ENCODE assay signal across 11 cellular contexts in the genomic region with DNA sequence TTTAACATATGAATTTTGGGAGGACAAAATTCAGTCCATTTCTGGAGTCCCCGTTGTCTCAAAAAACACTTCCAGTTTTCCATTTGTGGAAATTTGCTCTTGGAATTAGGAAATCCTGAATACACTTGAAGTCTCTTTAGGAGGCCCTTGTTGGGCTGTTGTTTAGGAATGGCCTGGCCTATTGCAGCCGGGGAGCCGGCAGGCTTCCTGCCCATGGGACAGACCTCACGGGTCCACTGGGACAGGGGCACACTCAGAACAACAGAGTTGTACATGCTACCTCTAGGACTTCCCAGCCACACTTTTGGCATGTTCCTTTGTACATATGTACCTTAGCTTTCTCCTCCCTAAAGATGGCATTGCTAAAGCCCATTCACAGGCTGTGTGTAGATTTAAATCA. TPM values are rescaled to one million over a fixed set of nuclear protein-coding genes. Genes with fewer than 3 reads are reported as not detected.
"Had no signal": no experiment of that assay in that cellular context is flagged by ENCODE, and none has a peak within 500 bp of the region (broad histone marks: within the 10 kb centered on the region; RNA-seq: fewer than 3 reads in every experiment).

No MANE protein-coding gene starts in this region.

- H3K27ac ChIP-seq: GM23248, HL-60 had no signal

- DNase-seq: GM23248, GOT3, H7, HFFc6 had no signal

- H3K27ac Mint-ChIP-seq: HFFc6, IgD-negative memory B cell had no signal

- H3K4me3 Mint-ChIP-seq: HFFc6, IgD-negative memory B cell had no signal

- H3K9me3 Mint-ChIP-seq: HFFc6 had no signal

- H3K4me3 ChIP-seq: GM23248, HAP-1 had no signal

- ATAC-seq: HCT116, HepG2 had no signal

RNA-seq across cellular contexts. Expression of gene ACOXL, which starts 57.3 kb away (rescaled TPM):
- total RNA-seq: GM23248, H4, HepG2, HFFc6, HT1080 had no signal
